ENCODE assay signal across 25 cellular contexts in the genomic region with DNA sequence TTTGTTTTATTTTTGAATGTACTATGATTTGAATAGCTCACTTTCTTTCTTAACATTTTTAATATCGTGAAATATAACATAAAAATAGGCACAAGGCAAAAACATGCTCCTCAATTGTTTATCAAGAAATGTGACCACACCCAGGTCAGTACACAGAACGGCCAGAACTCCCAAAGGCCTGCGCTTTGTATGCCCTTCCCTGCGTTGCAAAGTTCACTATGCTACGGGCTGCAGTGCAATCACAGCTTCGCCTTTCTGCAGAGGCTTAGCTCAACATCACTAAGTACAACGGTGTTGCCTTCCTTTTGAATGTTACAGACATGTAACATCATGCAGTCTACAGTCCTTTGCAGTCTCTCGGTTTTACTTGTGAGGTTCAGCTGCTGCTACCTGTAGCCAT.
"Had no signal": no experiment of that assay in that cellular context is flagged by ENCODE, and none has a peak within 500 bp of the region (broad histone marks: within the 10 kb centered on the region; RNA-seq: fewer than 3 reads in every experiment).

No MANE protein-coding gene starts in this region.

- H3K27me3 ChIP-seq: brain microvascular endothelial cell, sigmoid colon, suprapubic skin, tibial nerve, uterus had no signal

- H3K4me3 Mint-ChIP-seq: activated B cell treated with CpG ODN at 0.5 μM for 24 hours; activated CD8-positive, alpha-beta T cell treated with anti-CD3 and anti-CD28 coated beads for 36 hours; activated T-cell treated with anti-CD3 and anti-CD28 coated beads, Interleukin-2, amount 50 U/mL, for 4 hours; activated T-helper 17 cell treated with anti-CD3 and anti-CD28 coated beads, Interleukin-2, amount 50 U/mL, for 72 hours; dendritic cell treated with granulocyte-macrophage colony-stimulating factor and Interleukin-4, amounts not matched to agents 40 ng/mL and 50 ng/mL, for 4 days; mesothelial cell of epicardium; naive thymus-derived CD8-positive, alpha-beta T cell; stimulated activated naive B cell treated with anti-CD40 and anti-IgM and Interleukin-4, amounts not matched to agents 10 μg/mL and 1 μg/mL and 100 μg/mL, for 72 hours had no signal

- FAIRE-seq: astrocyte, frontal cortex, kidney had no signal

- H3K36me3 Mint-ChIP-seq: mesothelial cell of epicardium; naive thymus-derived CD8-positive, alpha-beta T cell; stimulated activated naive B cell treated with anti-CD40 and anti-IgM and Interleukin-4, amounts not matched to agents 10 μg/mL and 1 μg/mL and 100 μg/mL, for 72 hours had no signal

- H3K4me1 Mint-ChIP-seq: activated B cell treated with CpG ODN at 0.5 μM for 24 hours; activated T-helper 17 cell treated with anti-CD3 and anti-CD28 coated beads, Interleukin-2, amount 50 U/mL, for 72 hours; mesothelial cell of epicardium; naive thymus-derived CD8-positive, alpha-beta T cell; stimulated activated naive B cell treated with anti-CD40 and anti-IgM and Interleukin-4, amounts not matched to agents 10 μg/mL and 1 μg/mL and 100 μg/mL, for 72 hours had no signal

- H3K36me3 ChIP-seq: brain microvascular endothelial cell, esophagus squamous epithelium, sigmoid colon, suprapubic skin, tibial nerve, uterus had no signal

- H3K4me3 ChIP-seq: esophagus squamous epithelium, sigmoid colon, smooth muscle cell, suprapubic skin, tibial nerve, uterus had no signal

- H3K9me3 ChIP-seq: esophagus squamous epithelium, sigmoid colon, suprapubic skin, tibial nerve, uterus had no signal

- DNase-seq: activated B cell treated with CpG ODN at 0.5 μM for 24 hours; activated CD4-positive, alpha-beta T cell treated with anti-CD3 and anti-CD28 coated beads, Interleukin-2, amount 50 U/mL, for 1 hour; activated CD8-positive, alpha-beta T cell treated with anti-CD3 and anti-CD28 coated beads for 36 hours; activated gamma-delta T cell treated with Interleukin-2 at 50 U/mL for 16 hours; activated naive CD4-positive, alpha-beta T cell treated with anti-CD3 and anti-CD28 coated beads, Interleukin-2, amount 50 U/mL, for 16 hours; activated T-cell treated with anti-CD3 and anti-CD28 coated beads, Interleukin-2, amount 50 U/mL, for 4 hours; amniotic stem cell; brain microvascular endothelial cell; esophagus squamous epithelium; kidney; naive thymus-derived CD8-positive, alpha-beta T cell; sigmoid colon; stimulated activated CD4-positive, alpha-beta T cell treated with anti-CD3 and anti-CD28 coated beads, Interleukin-1b, Interleukin-23, amount 100 ng/mL, for 48 hours; stimulated activated naive B cell treated with anti-CD40 and anti-IgM and Interleukin-4, amounts not matched to agents 10 μg/mL and 1 μg/mL and 100 μg/mL, for 72 hours; T-helper 2 cell; uterus had no signal

- ATAC-seq: activated CD8-positive, alpha-beta T cell treated with anti-CD3 and anti-CD28 coated beads for 36 hours; activated T-cell treated with anti-CD3 and anti-CD28 coated beads, Interleukin-2, amount 50 U/mL, for 4 hours; activated T-helper 17 cell treated with anti-CD3 and anti-CD28 coated beads, Interleukin-2, amount 50 U/mL, for 72 hours; naive thymus-derived CD8-positive, alpha-beta T cell; stimulated activated naive B cell treated with anti-CD40 and anti-IgM and Interleukin-4, amounts not matched to agents 10 μg/mL and 1 μg/mL and 100 μg/mL, for 72 hours had no signal

- H3K27me3 Mint-ChIP-seq: activated CD8-positive, alpha-beta T cell treated with anti-CD3 and anti-CD28 coated beads for 36 hours; dendritic cell treated with granulocyte-macrophage colony-stimulating factor and Interleukin-4, amounts not matched to agents 40 ng/mL and 50 ng/mL, for 4 days had no signal

- H3K9me3 Mint-ChIP-seq: activated B cell treated with CpG ODN at 0.5 μM for 24 hours; activated CD8-positive, alpha-beta T cell treated with anti-CD3 and anti-CD28 coated beads for 36 hours; activated T-cell treated with anti-CD3 and anti-CD28 coated beads, Interleukin-2, amount 50 U/mL, for 4 hours; activated T-helper 17 cell treated with anti-CD3 and anti-CD28 coated beads, Interleukin-2, amount 50 U/mL, for 72 hours; dendritic cell treated with granulocyte-macrophage colony-stimulating factor and Interleukin-4, amounts not matched to agents 40 ng/mL and 50 ng/mL, for 4 days; mesothelial cell of epicardium; naive thymus-derived CD8-positive, alpha-beta T cell had no signal

- H3K27ac ChIP-seq: brain microvascular endothelial cell, epithelial cell of prostate, suprapubic skin, tibial nerve, uterus had no signal

- H3K4me1 ChIP-seq: suprapubic skin, uterus had no signal

- H3K27ac Mint-ChIP-seq: activated B cell treated with CpG ODN at 0.5 μM for 24 hours; activated CD8-positive, alpha-beta T cell treated with anti-CD3 and anti-CD28 coated beads for 36 hours; activated T-helper 17 cell treated with anti-CD3 and anti-CD28 coated beads, Interleukin-2, amount 50 U/mL, for 72 hours; dendritic cell treated with granulocyte-macrophage colony-stimulating factor and Interleukin-4, amounts not matched to agents 40 ng/mL and 50 ng/mL, for 4 days; mesothelial cell of epicardium; stimulated activated naive B cell treated with anti-CD40 and anti-IgM and Interleukin-4, amounts not matched to agents 10 μg/mL and 1 μg/mL and 100 μg/mL, for 72 hours had no signal
